In the genomic region with DNA sequence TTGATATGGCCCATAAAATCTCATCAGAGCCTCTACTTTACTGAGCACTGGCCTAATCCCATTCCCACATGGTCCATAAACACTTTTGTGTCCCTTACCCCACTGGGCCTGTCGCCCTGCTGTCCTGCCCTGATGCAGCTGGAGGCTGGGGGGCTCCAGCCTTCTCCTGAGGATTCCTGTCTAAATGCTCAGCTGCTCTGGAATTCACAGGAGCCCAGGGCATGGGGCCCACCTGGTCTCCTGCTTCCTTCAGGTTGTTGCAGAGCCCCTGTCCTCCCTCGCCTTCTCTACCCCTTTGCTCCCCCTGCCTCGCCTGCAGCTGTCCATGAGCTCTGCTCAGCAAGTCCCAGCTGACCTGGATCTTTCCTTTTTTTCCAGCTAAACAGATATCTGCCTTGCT, we compare ENCODE assay signal across 30 cellular contexts.
"Had no signal": no experiment of that assay in that cellular context is flagged by ENCODE, and none has a peak within 500 bp of the region (broad histone marks: within the 10 kb centered on the region; RNA-seq: fewer than 3 reads in every experiment).

No MANE protein-coding gene starts in this region.

- H3K9me3 Mint-ChIP-seq: activated CD4-positive, alpha-beta T cell treated with anti-CD3 and anti-CD28 coated beads, Interleukin-2, amount 10 ng/mL, durations not matched to agents 7 days and 5 days; activated naive CD4-positive, alpha-beta T cell treated with anti-CD3 and anti-CD28 coated beads, Interleukin-2, amount 10 ng/mL, durations not matched to agents 7 days and 5 days; activated T-cell treated with anti-CD3 and anti-CD28 coated beads, Interleukin-2, amount 50 U/mL, for 24 hours; effector memory CD8-positive, alpha-beta T cell; immature natural killer cell; natural killer cell treated with Interleukin-12 subunit alpha and Interleukin-12 subunit beta and Interleukin-15 and Interleukin-18, amount 100 ng/mL, for 72 hours had no signal

- H3K4me1 ChIP-seq: pancreas had no signal

- H3K4me3 Mint-ChIP-seq: activated CD4-positive, alpha-beta T cell treated with anti-CD3 and anti-CD28 coated beads, Interleukin-2, amount 10 ng/mL, durations not matched to agents 7 days and 5 days; activated CD8-positive, alpha-beta T cell treated with anti-CD3 and anti-CD28 coated beads, Interleukin-2, amount 10 ng/mL, durations not matched to agents 7 days and 5 days; activated naive CD4-positive, alpha-beta T cell treated with anti-CD3 and anti-CD28 coated beads, Interleukin-2, amount 10 ng/mL, durations not matched to agents 7 days and 5 days; activated naive CD8-positive, alpha-beta T cell treated with anti-CD3 and anti-CD28 coated beads, Interleukin-2, amount 10 ng/mL, durations not matched to agents 7 days and 5 days; activated T-cell treated with anti-CD3 and anti-CD28 coated beads, Interleukin-2, amount 50 U/mL, for 24 hours; brain; effector memory CD8-positive, alpha-beta T cell; immature natural killer cell; natural killer cell treated with Interleukin-12 subunit alpha and Interleukin-12 subunit beta and Interleukin-15 and Interleukin-18, amount 100 ng/mL, for 72 hours had no signal

- H3K36me3 Mint-ChIP-seq: activated naive CD4-positive, alpha-beta T cell treated with anti-CD3 and anti-CD28 coated beads, Interleukin-2, amount 10 ng/mL, durations not matched to agents 7 days and 5 days; activated naive CD8-positive, alpha-beta T cell treated with anti-CD3 and anti-CD28 coated beads, Interleukin-2, amount 10 ng/mL, durations not matched to agents 7 days and 5 days; brain; immature natural killer cell; natural killer cell treated with Interleukin-12 subunit alpha and Interleukin-12 subunit beta and Interleukin-15 and Interleukin-18, amount 100 ng/mL, for 72 hours; WTC11 had no signal

- H3K27ac ChIP-seq: ascending aorta, cardiac muscle cell, pancreas, prostate gland, suprapubic skin, tibial artery had no signal

- H3K27me3 ChIP-seq: ascending aorta, cardiac muscle cell, heart left ventricle, pancreas, suprapubic skin had no signal

- H3K9me3 ChIP-seq: ascending aorta, colonic mucosa, pancreas, prostate gland, suprapubic skin, tibial artery had no signal

- H3K36me3 ChIP-seq: ascending aorta, cardiac muscle cell, colonic mucosa, heart left ventricle, pancreas, prostate gland, suprapubic skin, tibial artery had no signal

- DNase-seq: activated CD4-positive, alpha-beta T cell treated with anti-CD3 and anti-CD28 coated beads for 1 hour; activated CD4-positive, alpha-beta T cell treated with anti-CD3 and anti-CD28 coated beads, Interleukin-2, amount 10 ng/mL, durations not matched to agents 7 days and 5 days; activated CD8-positive, alpha-beta T cell treated with anti-CD3 and anti-CD28 coated beads, Interleukin-2, amount 10 ng/mL, durations not matched to agents 7 days and 5 days; activated gamma-delta T cell; activated naive CD4-positive, alpha-beta T cell treated with anti-CD3 and anti-CD28 coated beads, Interleukin-2, amount 10 ng/mL, durations not matched to agents 7 days and 5 days; activated naive CD8-positive, alpha-beta T cell treated with anti-CD3 and anti-CD28 coated beads, Interleukin-2, amount 10 ng/mL, durations not matched to agents 7 days and 5 days; activated T-cell treated with anti-CD3 and anti-CD28 coated beads, Interleukin-2, amount 50 U/mL, for 24 hours; cerebellar nuclear complex; effector memory CD8-positive, alpha-beta T cell; heart left ventricle; hypothalamus; immature natural killer cell; kidney; mesendoderm; pancreas; stimulated activated CD4-positive, alpha-beta T cell treated with anti-CD3 and anti-CD28 coated beads, Interleukin-1b, Interleukin-23, amount 100 ng/mL, for 48 hours; stimulated activated naive CD4-positive, alpha-beta T cell; T-helper 2 cell; tibial artery had no signal

- H3K27ac Mint-ChIP-seq: activated CD4-positive, alpha-beta T cell treated with anti-CD3 and anti-CD28 coated beads, Interleukin-2, amount 10 ng/mL, durations not matched to agents 7 days and 5 days; activated CD8-positive, alpha-beta T cell treated with anti-CD3 and anti-CD28 coated beads, Interleukin-2, amount 10 ng/mL, durations not matched to agents 7 days and 5 days; activated naive CD4-positive, alpha-beta T cell treated with anti-CD3 and anti-CD28 coated beads, Interleukin-2, amount 10 ng/mL, durations not matched to agents 7 days and 5 days; activated naive CD8-positive, alpha-beta T cell treated with anti-CD3 and anti-CD28 coated beads, Interleukin-2, amount 10 ng/mL, durations not matched to agents 7 days and 5 days; activated T-cell treated with anti-CD3 and anti-CD28 coated beads, Interleukin-2, amount 50 U/mL, for 24 hours; effector memory CD8-positive, alpha-beta T cell; immature natural killer cell; natural killer cell treated with Interleukin-12 subunit alpha and Interleukin-12 subunit beta and Interleukin-15 and Interleukin-18, amount 100 ng/mL, for 72 hours; WTC11 had no signal

- H3K4me3 ChIP-seq: cardiac muscle cell, lung, prostate gland, smooth muscle cell had no signal

- H3K4me1 Mint-ChIP-seq: activated CD4-positive, alpha-beta T cell treated with anti-CD3 and anti-CD28 coated beads, Interleukin-2, amount 10 ng/mL, durations not matched to agents 7 days and 5 days; activated naive CD4-positive, alpha-beta T cell treated with anti-CD3 and anti-CD28 coated beads, Interleukin-2, amount 10 ng/mL, durations not matched to agents 7 days and 5 days; activated naive CD8-positive, alpha-beta T cell treated with anti-CD3 and anti-CD28 coated beads, Interleukin-2, amount 10 ng/mL, durations not matched to agents 7 days and 5 days; immature natural killer cell had no signal

- FAIRE-seq: endothelial cell of umbilical vein, kidney, pancreas had no signal
